In genomic region chr6:71289039-71289801, GRCh38 we compare ENCODE assay signal across 8 cellular contexts. TPM values are rescaled to one million over a fixed set of nuclear protein-coding genes. Genes with fewer than 3 reads are reported as not detected.
A peak's percentile ranks its signal among the peaks of the same experiment; 100 is the strongest.
DNase-seq lines count a peak whose midpoint lies in the region; ATAC-seq and TF ChIP-seq lines count a peak whose summit lies in the region.

No MANE protein-coding gene starts in this region.

- DNase-seq in NCI-H82 (lab: John Stamatoyannopoulos, UW) (peak; percentile 50), NCI-H82 treated with DMSO at 0.1 percent for 48 hours (lab: John Stamatoyannopoulos, UW; ENCODE audit: unreplicated experiment) (no peak), NCI-H1105 (lab: John Stamatoyannopoulos, UW) (peak; percentile 16), foreskin keratinocyte (no peak), GM13977 (ENCODE audit: low spot score) (no peak)
- peak; percentile 9 for DNase-seq in activated effector memory CD4-positive, alpha-beta T cell treated with Interleukin-2 at 50 U/mL for 16 hours

- H3K27me3 ChIP-seq in foreskin keratinocyte (no peaks in the 10 kb centered on the region), neutrophil (no peaks in the 10 kb centered on the region)

- no peaks in the 10 kb centered on the region for H3K9me3 ChIP-seq in neutrophil

- H3K36me3 ChIP-seq in neutrophil = peaks cover 18% of the 10 kb centered on the region

- no peak overlapping the region for H3K27ac ChIP-seq in foreskin keratinocyte
- peak overlapping the region; percentile 100 for H3K27ac ChIP-seq in neutrophil

- H3K4me3 ChIP-seq in neutrophil (ENCODE audit: low read depth in 1 of 2, low read length in 1 of 2) = peak overlapping the region; percentile 60 to 95

- TF ChIP-seq CTCF in foreskin keratinocyte (conservative IDR thresholded peaks at IDR 0.05) (no peak), neutrophil (IDR thresholded peaks at IDR 0.05) (no peak), GM13977 (IDR thresholded peaks at IDR 0.05; ENCODE audit: extremely low read depth, insufficient read depth, missing control alignments) (no peak)

- in situ Hi-C loops in GM13977 (cut with MboI; ENCODE audit: low pct_unique_long_range_greater_than_20kb, low sequenced_read_pairs, unreplicated experiment) = no loop called here

- ATAC-seq in HG02588 (IDR thresholded peaks at IDR 0.05; ENCODE audit: unreplicated experiment) = peak; percentile 32
- peak; percentile 38 for ATAC-seq in foreskin keratinocyte

- H3K4me1 ChIP-seq in foreskin keratinocyte (peaks cover 29% of the 10 kb centered on the region), neutrophil (ENCODE audit: control insufficient read depth in 1 of 2, insufficient read depth in 1 of 2, low read depth in 1 of 2, low read length in 1 of 2) (peaks cover 61 to 66% of the 10 kb centered on the region in 2 experiments)

RNA-seq across cellular contexts. Expression of gene OGFRL1, which starts 0.6 kb away (rescaled TPM):
- total RNA-seq in foreskin keratinocyte = 13.6 and 15.5 TPM in 2 replicates
- polyA plus RNA-seq in foreskin keratinocyte = 3.6 and 4.7 TPM in 2 replicates

Comparison
In these comparisons a context has a peak if more than half of its experiments do, and no peak if none do; other contexts are left out.
1. DNase-seq: peak in NCI-H82 (single experiment), NCI-H1105 (single experiment) and activated effector memory CD4-positive, alpha-beta T cell treated with Interleukin-2 at 50 U/mL for 16 hours (single experiment); none in NCI-H82 treated with DMSO at 0.1 percent for 48 hours (single experiment), foreskin keratinocyte (0 of 2) and GM13977 (single experiment).